Comparison of ENCODE assay signal across 15 cellular contexts in genomic region chr20:48706710-48707339, GRCh38.
A peak's percentile ranks its signal among the peaks of the same experiment; 100 is the strongest.
DNase-seq lines count a peak whose midpoint lies in the region; TF ChIP-seq lines count a peak whose summit lies in the region.
"Had no signal": no experiment of that assay in that cellular context is flagged by ENCODE, and none has a peak within 500 bp of the region (broad histone marks: within the 10 kb centered on the region; RNA-seq: fewer than 3 reads in every experiment).

No MANE protein-coding gene starts in this region.

- CTCF ChIA-PET in CD4-positive, alpha-beta memory T cell (lab: Charles Lee; ENCODE audit: partially characterized antibody) = interaction anchor here (1.0 to 1.7 kb wide), 4 partner anchors 11 to 198 kb away, joined by 3 to 5 read pairs (median 4); no protein-coding TSS in a partner anchor

- peak in 3 of 5 donors; percentile 15 to 34 (median 15) for DNase-seq in CD4-positive, alpha-beta memory T cell
- DNase-seq in SK-N-MC (ENCODE audit: low read depth, low spot score) (no peak), endothelial cell (ENCODE audit: low spot score) (no peak), posterior vena cava (ENCODE audit: low spot score) (peak; percentile 87), NCI-H2081 (lab: John Stamatoyannopoulos, UW) (no peak), iPS-NIHi7 (ENCODE audit: extremely low spot score) (no peak), vagina (ENCODE audit: extremely low spot score in 2 of 2) (no peak), GF-D8 (lab: John Stamatoyannopoulos, UW) (no peak)
- DNase-seq: activated CD8-positive, alpha-beta memory T cell treated with anti-CD3 and anti-CD28 coated beads for 24 hours; anterior cingulate cortex; NCI-H1417; NCI-H82 had no signal

- no peaks in the 10 kb centered on the region for H3K27me3 ChIP-seq in CD4-positive, alpha-beta memory T cell (ENCODE audit: insufficient read depth, low read length)
- H3K27me3 ChIP-seq in vagina = no peaks in the 10 kb centered on the region

- peaks cover 31 to 81% (median 56%) of the 10 kb centered on the region in 4 donors for H3K4me1 Mint-ChIP-seq in CD4-positive, alpha-beta memory T cell
- H3K4me1 Mint-ChIP-seq in endothelial cell (ENCODE audit: unreplicated experiment) = peaks cover 47% of the 10 kb centered on the region

- H3K27ac ChIP-seq in CD4-positive, alpha-beta memory T cell (ENCODE audit: low read depth, low read length) = no peak overlapping the region
- peak overlapping the region; percentile 49; the same call in 1 of the 2 replicates for H3K27ac ChIP-seq in SK-N-MC
- H3K27ac ChIP-seq in vagina = no peak overlapping the region
- H3K27ac ChIP-seq: C4-2B, GM23248 had no signal

- peaks cover 39% of the 10 kb centered on the region for H3K36me3 ChIP-seq in CD4-positive, alpha-beta memory T cell (ENCODE audit: insufficient read depth, low read length)
- peaks cover 50% of the 10 kb centered on the region for H3K36me3 ChIP-seq in SK-N-MC (ENCODE audit: insufficient read depth, low read length)
- H3K36me3 ChIP-seq in vagina = no peaks in the 10 kb centered on the region

- peaks cover 44% of the 10 kb centered on the region for H3K4me1 ChIP-seq in CD4-positive, alpha-beta memory T cell (ENCODE audit: insufficient read depth, low read length)
- peaks cover 10% of the 10 kb centered on the region for H3K4me1 ChIP-seq in vagina

- H3K9ac ChIP-seq in SK-N-MC (ENCODE audit: insufficient read length) = no peak overlapping the region
- H3K9ac ChIP-seq: GM23248 had no signal

- no peaks in the 10 kb centered on the region for H3K9me3 Mint-ChIP-seq in CD4-positive, alpha-beta memory T cell
- no peaks in the 10 kb centered on the region for H3K9me3 Mint-ChIP-seq in endothelial cell (ENCODE audit: unreplicated experiment)

- H3K4me3 ChIP-seq in CD4-positive, alpha-beta memory T cell (ENCODE audit: low read length in 2 of 2) = no peak overlapping the region
- H3K4me3 ChIP-seq in SK-N-MC (no peak overlapping the region), vagina (no peak overlapping the region)
- H3K4me3 ChIP-seq: GM23248, skin epidermis had no signal

- no peak for TF ChIP-seq POLR2A in vagina (IDR thresholded peaks at IDR 0.05)

- peak overlapping the region; percentile 11 to 91 (median 67) for H3K27ac Mint-ChIP-seq in CD4-positive, alpha-beta memory T cell
- H3K27ac Mint-ChIP-seq in endothelial cell (ENCODE audit: unreplicated experiment) = peak overlapping the region; percentile 32

- H3K36me3 Mint-ChIP-seq in CD4-positive, alpha-beta memory T cell = peaks cover 35 to 74% of the 10 kb centered on the region in 2 donors
- peaks cover 67% of the 10 kb centered on the region for H3K36me3 Mint-ChIP-seq in endothelial cell (ENCODE audit: low read depth, unreplicated experiment)

- no peaks in the 10 kb centered on the region for H3K9me3 ChIP-seq in CD4-positive, alpha-beta memory T cell (ENCODE audit: control insufficient read depth in 1 of 2, low read length in 2 of 2)
- H3K9me3 ChIP-seq in SK-N-MC (ENCODE audit: low read depth, low read length) (no peaks in the 10 kb centered on the region), vagina (no peaks in the 10 kb centered on the region)

- no peaks in the 10 kb centered on the region for H3K27me3 Mint-ChIP-seq in CD4-positive, alpha-beta memory T cell
- H3K27me3 Mint-ChIP-seq in endothelial cell (ENCODE audit: unreplicated experiment) = peaks cover 18% of the 10 kb centered on the region

- TF ChIP-seq CTCF in endothelial cell (IDR thresholded peaks at IDR 0.05; ENCODE audit: unreplicated experiment) = no peak
- TF ChIP-seq CTCF in vagina (IDR thresholded peaks at IDR 0.05) = no peak

- POLR2A ChIA-PET in CD4-positive, alpha-beta memory T cell (lab: Charles Lee; ENCODE audit: partially characterized antibody) = interaction anchor here (1.1 kb wide), 1 partner anchor 23 kb away, joined by 3 read pairs; no protein-coding TSS in a partner anchor

- intact Hi-C loops in CD4-positive, alpha-beta memory T cell (cut with micrococcal nuclease) = no loop called here
- intact Hi-C loops in posterior vena cava (cut with DNase I) (no loop called here), vagina (cut with DNase I) (no loop called here)

- H3K4me3 Mint-ChIP-seq in CD4-positive, alpha-beta memory T cell = peak overlapping the region in 4 of 8 donors; percentile 39 to 63 (median 51)
- H3K4me3 Mint-ChIP-seq in endothelial cell (ENCODE audit: unreplicated experiment) = peak overlapping the region; percentile 47

Comparison
In these comparisons a context has a peak if more than half of its experiments do, and no peak if none do; other contexts are left out.
1. DNase-seq: peak in CD4-positive, alpha-beta memory T cell (3 of 5) and posterior vena cava (single experiment); none in SK-N-MC (single experiment), endothelial cell (single experiment), NCI-H2081 (0 of 2), iPS-NIHi7 (single experiment), vagina (0 of 2) and GF-D8 (single experiment).